12 cellular contexts compared by ENCODE assay signal in genomic region chr6:32095338-32096086, GRCh38. TPM values are rescaled to one million over a fixed set of nuclear protein-coding genes. Genes with fewer than 3 reads are reported as not detected.
DNase-seq lines count a peak whose midpoint lies in the region; TF ChIP-seq lines count a peak whose summit lies in the region.
"Had no signal": no experiment of that assay in that cellular context is flagged by ENCODE, and none has a peak within 500 bp of the region (broad histone marks: within the 10 kb centered on the region; RNA-seq: fewer than 3 reads in every experiment).

No MANE protein-coding gene starts in this region.

- peak overlapping the region; percentile 77 for H3K9ac ChIP-seq in neuronal stem cell (ENCODE audit: low read depth, low read length, poor library complexity)

- POLR2A ChIA-PET in AG04449 (lab: Yijun Ruan, JAX): no interaction called here

- H3K4me2 ChIP-seq in neuronal stem cell (ENCODE audit: insufficient read depth, low read length, poor library complexity, severe bottlenecking): no peak overlapping the region

- WGBS in neuronal stem cell (ENCODE audit: extremely low coverage in 2 of 2, insufficient read length in 2 of 2, insufficient replicate concordance in 1 of 2), 2 donors: no CpG with 5 or more reads among the region's 30 CpGs

- DNase-seq in AG04449 (ENCODE audit: low read depth, low spot score) (no peak), H7 (peak; percentile 78), dorsolateral prefrontal cortex (peak in 1 of 10 donors; percentile 54), neuronal stem cell (ENCODE audit: low spot score) (no peak), NCI-H446 treated with DMSO at 0.1 percent for 48 hours (lab: John Stamatoyannopoulos, UW) (no peak), T-helper 1 cell (no peak), occipital lobe (lab: John Stamatoyannopoulos, UW) (no peak)
- no peak for DNase-seq in activated CD4-positive, alpha-beta T cell treated with anti-CD3 and anti-CD28 coated beads, Interleukin-2, amount 50 U/mL, for 1 hour
- DNase-seq: NCI-H1436, NCI-H526 treated with DMSO at 0.1 percent for 48 hours had no signal

- peak overlapping the region; percentile 92 for H4K8ac ChIP-seq in neuronal stem cell (ENCODE audit: low read depth, low read length)

- H3K27me3 ChIP-seq in H7 (ENCODE audit: control insufficient read depth, insufficient read depth, low read length) (no peaks in the 10 kb centered on the region), dorsolateral prefrontal cortex (peaks cover 0 to 30% (median 13%) of the 10 kb centered on the region in 45 donors), neuronal stem cell (ENCODE audit: control insufficient read depth in 3 of 3, insufficient read depth in 3 of 3, low read depth in 1 of 3, low read length in 3 of 3) (peaks cover 0 to 31% (median 0%) of the 10 kb centered on the region in 3 experiments)

- CTCF ChIA-PET in AG04449 (lab: Yijun Ruan, JAX): interaction anchor here (1.5 kb wide), 1 partner anchor 23 kb away, joined by 4 read pairs; no protein-coding TSS in a partner anchor

- H3K36me3 ChIP-seq in H7 (replicated peaks; ENCODE audit: control insufficient read depth, insufficient read depth, low read length): no peaks in the 10 kb centered on the region
- no peaks in the 10 kb centered on the region for H3K36me3 ChIP-seq in neuronal stem cell (replicated peaks in 1 of 2; ENCODE audit: control insufficient read depth in 2 of 2, insufficient read depth in 2 of 2, low read length in 2 of 2)

- no peaks in the 10 kb centered on the region for H3K9me3 ChIP-seq in neuronal stem cell (replicated peaks in 1 of 2; ENCODE audit: control insufficient read depth in 2 of 2, insufficient read depth in 1 of 2, low read depth in 1 of 2, low read length in 2 of 2)

- H3K27ac ChIP-seq in dorsolateral prefrontal cortex (peak overlapping the region in 12 of 59 donors; percentile 7 to 80 (median 26)), neuronal stem cell (replicated peaks; ENCODE audit: low read length) (no peak overlapping the region)

- H2AK5ac ChIP-seq in neuronal stem cell (ENCODE audit: low read depth, low read length): peak overlapping the region; percentile 70

- peak overlapping the region; percentile 68 for H3K23ac ChIP-seq in neuronal stem cell (ENCODE audit: low read depth, low read length, poor library complexity)

- no peaks in the 10 kb centered on the region for H3K4me1 ChIP-seq in neuronal stem cell (ENCODE audit: control insufficient read depth in 2 of 2, insufficient read depth in 1 of 2, low read depth in 1 of 2, low read length in 2 of 2)

- H3K14ac ChIP-seq in neuronal stem cell (ENCODE audit: low read length): peak overlapping the region; percentile 97

- no peak overlapping the region for H2BK15ac ChIP-seq in neuronal stem cell (ENCODE audit: low read length)

- peak overlapping the region; percentile 6 for H2BK12ac ChIP-seq in neuronal stem cell (ENCODE audit: low read length)

- no peak overlapping the region for H2BK5ac ChIP-seq in neuronal stem cell (ENCODE audit: low read length)

- H2BK120ac ChIP-seq in neuronal stem cell (ENCODE audit: low read depth, low read length): peak overlapping the region; percentile 31

- intact Hi-C loops in dorsolateral prefrontal cortex (cut with DNase I): no loop called here

- peak; percentile 12 for TF ChIP-seq CTCF in AG04449 (IDR thresholded peaks at IDR 0.05; ENCODE audit: insufficient read depth, low read length, missing control alignments)
- no peak for TF ChIP-seq CTCF in dorsolateral prefrontal cortex (IDR thresholded peaks at IDR 0.05 in 54 of 56, conservative IDR thresholded peaks at IDR 0.05 in 2 of 56; ENCODE audit: low read depth in 1 of 56, partially characterized antibody in 56 of 56)

- H3K18ac ChIP-seq in neuronal stem cell (ENCODE audit: low read length): peak overlapping the region; percentile 44

- H2AFZ ChIP-seq in neuronal stem cell (ENCODE audit: low read length): no peak overlapping the region

- H3K4ac ChIP-seq in neuronal stem cell (ENCODE audit: low read length): no peak overlapping the region

- H4K91ac ChIP-seq in neuronal stem cell (ENCODE audit: low read depth, low read length, poor library complexity): peak overlapping the region; percentile 72

- no peak overlapping the region for H3K4me3 ChIP-seq in AG04449 (ENCODE audit: low read depth, low read length)
- H3K4me3 ChIP-seq in H7 (ENCODE audit: insufficient read depth, low read depth, low read length): no peak overlapping the region
- peak overlapping the region in 51 of 59 donors; percentile 2 to 60 (median 46) for H3K4me3 ChIP-seq in dorsolateral prefrontal cortex
- no peak overlapping the region for H3K4me3 ChIP-seq in neuronal stem cell (ENCODE audit: low read length in 2 of 2)

- peaks cover 2% of the 10 kb centered on the region for H3K79me1 ChIP-seq in neuronal stem cell (ENCODE audit: low read depth, low read length)

RNA-seq across cellular contexts. Expression of gene TNXB, which starts 13.6 kb away (rescaled TPM):
- 2.7 and 4.4 TPM in 2 replicates for total RNA-seq in H7 (2014; rRNA removed; shearing (Covaris generic))
- total RNA-seq in dorsolateral prefrontal cortex (10 to 100 TPM; 10.8 to 47.8 (median 25.8) TPM), occipital lobe (2.5 TPM)
- 4.0 TPM for polyA plus RNA-seq in neuronal stem cell (2013, experiment 1 of 2)
- polyA plus RNA-seq in neuronal stem cell (2013, experiment 2 of 2): 3.8 TPM

RNA-seq across cellular contexts. Expression of gene ATF6B, which starts 32.5 kb away (rescaled TPM):
- 25.1 and 26.2 TPM in 2 replicates for total RNA-seq in H7 (2014; rRNA removed; shearing (Covaris generic))
- total RNA-seq in dorsolateral prefrontal cortex (100 to 1,000 TPM in 8 of 120 experiments, 10 to 100 TPM in 112; 61.3 to 117 (median 80.7) TPM), occipital lobe (15.4 TPM)
- polyA plus RNA-seq in neuronal stem cell (2013, experiment 1 of 2): 43.3 TPM
- 41.6 TPM for polyA plus RNA-seq in neuronal stem cell (2013, experiment 2 of 2)

RNA-seq across cellular contexts. Expression of gene FKBPL, which starts 34.6 kb away (rescaled TPM):
- total RNA-seq in H7 (2014; rRNA removed; shearing (Covaris generic)): 12.5 and 12.8 TPM in 2 replicates
- total RNA-seq in dorsolateral prefrontal cortex (1 to 10 TPM; 2.2 to 8.2 (median 5.4) TPM), occipital lobe (3.3 TPM)
- 6.4 TPM for polyA plus RNA-seq in neuronal stem cell (2013, experiment 1 of 2)
- 5.8 TPM for polyA plus RNA-seq in neuronal stem cell (2013, experiment 2 of 2)

RNA-seq across cellular contexts. Expression of gene PRRT1, which starts 56.2 kb away (rescaled TPM):
- 0.14 TPM in 1 of 2 replicates, not detected in the other for total RNA-seq in H7 (2014; rRNA removed; shearing (Covaris generic))
- total RNA-seq in dorsolateral prefrontal cortex: 100 to 1,000 TPM in 2 of 120 experiments, 10 to 100 TPM in 118; 29.0 to 121 (median 64.1) TPM
- 6.4 TPM for polyA plus RNA-seq in neuronal stem cell (2013, experiment 1 of 2)
- polyA plus RNA-seq in neuronal stem cell (2013, experiment 2 of 2): 6.2 TPM
- total RNA-seq in occipital lobe: 0.78 TPM

RNA-seq across cellular contexts. Expression of gene CYP21A2, which starts 57.3 kb away (rescaled TPM):
- 0.11 TPM in 1 of 2 replicates, not detected in the other for total RNA-seq in H7 (2014; rRNA removed; shearing (Covaris generic))
- total RNA-seq in dorsolateral prefrontal cortex: 1 to 10 TPM in 98 of 120 experiments, under 1 TPM in 20, not detected in 2; 0.34 to 9.4 (median 2.1) TPM
- polyA plus RNA-seq in neuronal stem cell (2013, experiment 1 of 2): 0.25 TPM
- 0.30 TPM for polyA plus RNA-seq in neuronal stem cell (2013, experiment 2 of 2)
- total RNA-seq in occipital lobe: not detected
- total RNA-seq: dermis microvascular lymphatic vessel endothelial cell, Right ventricle myocardium superior had no signal

Comparison
In these comparisons a context has a peak if more than half of its experiments do, and no peak if none do; other contexts are left out.
1. H3K4me3 ChIP-seq: peak in dorsolateral prefrontal cortex (51 of 59); none in AG04449 (single experiment), H7 (single experiment) and neuronal stem cell (0 of 2).